ENCODE assay signal across 9 cellular contexts in the genomic region with DNA sequence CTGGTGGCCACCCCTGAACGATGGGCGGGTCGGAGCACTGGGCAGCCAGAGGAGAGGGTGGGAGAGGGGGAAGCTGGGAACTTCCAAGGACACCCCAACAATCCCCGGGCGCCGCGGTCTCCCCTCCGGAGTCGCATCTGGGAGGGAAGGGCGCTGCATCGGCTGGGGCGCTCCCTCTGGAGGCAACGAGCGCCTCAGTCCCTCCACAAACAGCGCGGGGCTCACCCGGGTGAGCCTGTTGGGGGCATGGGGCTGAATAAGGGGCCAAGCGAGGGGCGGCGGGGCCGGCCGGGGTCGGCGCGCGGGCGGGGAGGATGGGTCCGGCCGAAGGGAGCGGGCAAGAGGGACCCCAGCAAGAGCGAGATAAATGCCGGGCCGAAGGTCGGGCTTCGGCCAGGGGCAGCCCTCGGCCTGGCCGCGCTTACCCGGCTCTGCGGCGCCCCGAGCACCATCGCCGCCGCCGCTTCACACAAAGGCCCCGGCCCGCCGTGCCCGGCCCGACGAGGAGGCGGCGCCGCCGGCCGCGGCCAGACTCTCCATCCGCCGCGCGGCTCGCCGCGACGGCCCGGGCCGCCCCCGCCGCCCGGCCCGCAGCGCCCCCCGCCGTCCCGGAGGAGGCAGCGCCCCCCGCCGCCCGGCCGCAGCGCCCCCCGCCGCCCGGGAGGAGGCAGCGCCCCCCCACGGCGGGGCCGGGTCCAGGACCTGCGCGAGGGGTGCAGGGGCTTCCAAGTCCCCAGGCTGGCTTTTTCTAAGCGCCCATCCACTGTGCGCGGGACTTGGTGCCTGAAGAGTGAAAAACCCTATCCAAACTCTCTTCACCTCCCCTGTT. TPM values are rescaled to one million over a fixed set of nuclear protein-coding genes. Genes with fewer than 3 reads are reported as not detected.
A peak's percentile ranks its signal among the peaks of the same experiment; 100 is the strongest.
DNase-seq lines count a peak whose midpoint lies in the region; ATAC-seq and TF ChIP-seq lines count a peak whose summit lies in the region.
"Had no signal": no experiment of that assay in that cellular context is flagged by ENCODE, and none has a peak within 500 bp of the region (broad histone marks: within the 10 kb centered on the region; RNA-seq: fewer than 3 reads in every experiment).

A gene with protein sequence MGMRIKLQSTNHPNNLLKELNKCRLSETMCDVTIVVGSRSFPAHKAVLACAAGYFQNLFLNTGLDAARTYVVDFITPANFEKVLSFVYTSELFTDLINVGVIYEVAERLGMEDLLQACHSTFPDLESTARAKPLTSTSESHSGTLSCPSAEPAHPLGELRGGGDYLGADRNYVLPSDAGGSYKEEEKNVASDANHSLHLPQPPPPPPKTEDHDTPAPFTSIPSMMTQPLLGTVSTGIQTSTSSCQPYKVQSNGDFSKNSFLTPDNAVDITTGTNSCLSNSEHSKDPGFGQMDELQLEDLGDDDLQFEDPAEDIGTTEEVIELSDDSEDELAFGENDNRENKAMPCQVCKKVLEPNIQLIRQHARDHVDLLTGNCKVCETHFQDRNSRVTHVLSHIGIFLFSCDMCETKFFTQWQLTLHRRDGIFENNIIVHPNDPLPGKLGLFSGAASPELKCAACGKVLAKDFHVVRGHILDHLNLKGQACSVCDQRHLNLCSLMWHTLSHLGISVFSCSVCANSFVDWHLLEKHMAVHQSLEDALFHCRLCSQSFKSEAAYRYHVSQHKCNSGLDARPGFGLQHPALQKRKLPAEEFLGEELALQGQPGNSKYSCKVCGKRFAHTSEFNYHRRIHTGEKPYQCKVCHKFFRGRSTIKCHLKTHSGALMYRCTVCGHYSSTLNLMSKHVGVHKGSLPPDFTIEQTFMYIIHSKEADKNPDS (minus strand): TSS at position 567 of the 829 bp plus-strand sequence. CDS start 1,629 bp downstream, outside the sequence.

- H2AFZ ChIP-seq in osteoblast (ENCODE audit: low read length) = peak within 1 kb of the TSS; percentile 90

- H3K27ac ChIP-seq in CD4-positive, alpha-beta memory T cell (ENCODE audit: low read depth, low read length) = peak within 1 kb of the TSS; percentile 69
- H3K27ac ChIP-seq in osteoblast (ENCODE audit: low read depth, low read length) (peak within 1 kb of the TSS; percentile 18), upper lobe of left lung (peak within 1 kb of the TSS; percentile 72 to 92 (median 76))
- H3K27ac ChIP-seq: epithelial cell of prostate had no signal

- H3K27ac Mint-ChIP-seq in CD4-positive, alpha-beta memory T cell = peak within 1 kb of the TSS; percentile 83 to 96 (median 95)

- peak; percentile 50 to 76 (median 68) for DNase-seq in CD4-positive, alpha-beta memory T cell
- DNase-seq in HT-29 (ENCODE audit: low spot score) (peak; percentile 53), RPMI8226 (peak; percentile 79), germinal center (ENCODE audit: low spot score) (peak; percentile 93), osteoblast (ENCODE audit: insufficient read length, low spot score, missing footprints) (peak; percentile 99), upper lobe of left lung (peak; percentile 55 to 94)
- DNase-seq in activated naive CD4-positive, alpha-beta T cell treated with Interleukin-2 at 50 U/mL for 16 hours = peak; percentile 70

- H3K27me3 ChIP-seq in CD4-positive, alpha-beta memory T cell (ENCODE audit: insufficient read depth, low read length) = no peaks in the 10 kb centered on the region
- H3K27me3 ChIP-seq in osteoblast (ENCODE audit: insufficient read depth, low read length) (no peaks in the 10 kb centered on the region), upper lobe of left lung (no peaks in the 10 kb centered on the region)

- peaks cover 41% of the 10 kb centered on the region for H3K79me2 ChIP-seq in osteoblast (ENCODE audit: insufficient read depth, low read length)

- peaks cover 52% of the 10 kb centered on the region for H3K4me1 ChIP-seq in CD4-positive, alpha-beta memory T cell (ENCODE audit: insufficient read depth, low read length)
- H3K4me1 ChIP-seq in osteoblast (ENCODE audit: insufficient read depth, low read length) (peaks cover 23% of the 10 kb centered on the region), upper lobe of left lung (peaks cover 23 to 42% (median 30%) of the 10 kb centered on the region in 4 donors)

- 1 to 2% methylated on average over 20 to 31 of the region's 94 CpGs for WGBS in upper lobe of left lung, 2 donors

- no peaks in the 10 kb centered on the region for H3K9me3 ChIP-seq in CD4-positive, alpha-beta memory T cell (ENCODE audit: control insufficient read depth in 1 of 2, low read length in 2 of 2)
- H3K9me3 ChIP-seq in osteoblast (ENCODE audit: low read depth, low read length) = no peaks in the 10 kb centered on the region
- H3K9me3 ChIP-seq in upper lobe of left lung = no peaks in the 10 kb centered on the region

- ATAC-seq in GM19395 (IDR thresholded peaks at IDR 0.05; ENCODE audit: unreplicated experiment) = peak; percentile 48
- peak; percentile 36 to 91 for ATAC-seq in upper lobe of left lung (ENCODE audit: low FRiP score in 2 of 2)

- no peak for TF ChIP-seq EP300 in upper lobe of left lung (IDR thresholded peaks at IDR 0.05)

- intact Hi-C loops in CD4-positive, alpha-beta memory T cell (cut with micrococcal nuclease) = loop anchor here (5.0 kb wide), 2 partner anchors 176 to 249 kb away; no protein-coding TSS in a partner anchor

- TF ChIP-seq CTCF in osteoblast (IDR thresholded peaks at IDR 0.05; ENCODE audit: extremely low read depth, low read depth, low read length) (peak; percentile 37), upper lobe of left lung (IDR thresholded peaks at IDR 0.05) (peak in 5 of 6 experiments; percentile 45 to 77 (median 62))

- H3K4me1 Mint-ChIP-seq in CD4-positive, alpha-beta memory T cell = peaks cover 36 to 67% (median 52%) of the 10 kb centered on the region in 4 donors

- POLR2A ChIA-PET in CD4-positive, alpha-beta memory T cell (lab: Charles Lee; ENCODE audit: partially characterized antibody) = interaction anchor here (1.1 to 8.7 kb wide), 3 partner anchors 57 to 281 kb away, joined by 3 to 62 read pairs (median 4); a partner anchor contains a TSS

- peaks cover 12% of the 10 kb centered on the region for H4K20me1 ChIP-seq in osteoblast (ENCODE audit: insufficient read depth, low read length)

- peak in 1 of 4 donors; percentile 54 for TF ChIP-seq POLR2A in upper lobe of left lung (IDR thresholded peaks at IDR 0.05)

- H3K4me2 ChIP-seq in osteoblast (ENCODE audit: insufficient read depth, low read length) = peak within 1 kb of the TSS; percentile 93

- peaks cover 29% of the 10 kb centered on the region for H3K36me3 ChIP-seq in CD4-positive, alpha-beta memory T cell (ENCODE audit: insufficient read depth, low read length)
- H3K36me3 ChIP-seq in osteoblast (ENCODE audit: insufficient read depth, low read length) (peaks cover 26% of the 10 kb centered on the region), upper lobe of left lung (peaks cover 18 to 29% (median 27%) of the 10 kb centered on the region in 4 donors)

- H3K27me3 Mint-ChIP-seq in CD4-positive, alpha-beta memory T cell = no peaks in the 10 kb centered on the region

- CTCF ChIA-PET in CD4-positive, alpha-beta memory T cell (lab: Charles Lee; ENCODE audit: partially characterized antibody) = interaction anchor here (0.7 to 15.8 kb wide), 12 partner anchors 10 to 296 kb away, joined by 3 to 226 read pairs (median 6); a partner anchor contains a TSS

- peak within 1 kb of the TSS; percentile 44 to 60 for H3K4me3 ChIP-seq in CD4-positive, alpha-beta memory T cell (ENCODE audit: low read length in 2 of 2)
- peak within 1 kb of the TSS; percentile 82 for H3K4me3 ChIP-seq in osteoblast (ENCODE audit: insufficient read depth, low read length)
- H3K4me3 ChIP-seq in upper lobe of left lung = peak within 1 kb of the TSS; percentile 59 to 98 (median 91)

- H3K9me3 Mint-ChIP-seq in CD4-positive, alpha-beta memory T cell = no peaks in the 10 kb centered on the region

- peaks cover 23 to 43% of the 10 kb centered on the region in 2 donors for H3K36me3 Mint-ChIP-seq in CD4-positive, alpha-beta memory T cell

- peak within 1 kb of the TSS; percentile 90 to 98 (median 96) for H3K4me3 Mint-ChIP-seq in CD4-positive, alpha-beta memory T cell

RNA-seq across cellular contexts. Expression of the gene that starts here (rescaled TPM):
- total RNA-seq in CD4-positive, alpha-beta memory T cell = 10 to 100 TPM; 10.8 to 12.2 TPM
- 1 to 10 TPM in 1 of 2 donors, under 1 TPM in 1; 0.98 to 2.7 TPM for polyA plus RNA-seq in CD4-positive, alpha-beta memory T cell
- 3.2 and 3.4 TPM in 2 replicates for total RNA-seq in HT-29 (2014; rRNA removed; shearing (Covaris generic))
- total RNA-seq in osteoblast = 4.4 and 4.7 TPM in 2 replicates
- total RNA-seq in upper lobe of left lung = 1 to 10 TPM; 3.2 to 9.4 (median 6.2) TPM

Comparison
In these comparisons a context has a peak if more than half of its experiments do, and no peak if none do; other contexts are left out.
1. Peak in every context shown above with its lines: DNase-seq, ATAC-seq, H3K4me3 ChIP-seq and H3K27ac ChIP-seq.
2. H3K27ac ChIP-seq: peak in every context shown above with its lines; median percentile 76 in upper lobe of left lung; 69 in CD4-positive, alpha-beta memory T cell; 18 in osteoblast.